ENCODE assay signal across 8 cellular contexts in genomic region chrX:52923781-52924241, GRCh38. TPM values are rescaled to one million over a fixed set of nuclear protein-coding genes. Genes with fewer than 3 reads are reported as not detected.
DNase-seq lines count a peak whose midpoint lies in the region; ATAC-seq and TF ChIP-seq lines count a peak whose summit lies in the region.

No MANE protein-coding gene starts in this region.

- no peak for DNase-seq in AG04450 (ENCODE audit: low read depth, low spot score)
- DNase-seq in cardiac fibroblast (ENCODE audit: low read depth in 2 of 2) = peak; percentile 57 to 69
- peak; percentile 23 to 64 for DNase-seq in psoas muscle
- DNase-seq in NCI-H2107 treated with DMSO at 0.1 percent for 48 hours (lab: John Stamatoyannopoulos, UW; ENCODE audit: unreplicated experiment) = no peak
- DNase-seq in activated T-helper 1 cell treated with anti-CD3 and anti-CD28 coated beads, Interleukin-12 subunit alpha, Interleukin-12 subunit beta, Interleukin-2, Interleukin-4 antibody, amounts not matched to agents 30 ng/mL and 10 ng/mL and 1 ng/mL, durations not matched to agents 14 hours and 24 hours and 36 hours (ENCODE audit: low spot score) = no peak
- DNase-seq in NCI-H146 treated with DMSO at 0.1 percent for 48 hours (lab: John Stamatoyannopoulos, UW; ENCODE audit: unreplicated experiment) = no peak

- H3K27me3 ChIP-seq in AG04450 (ENCODE audit: control insufficient read depth, insufficient read depth, low read length) = no peaks in the 10 kb centered on the region
- H3K27me3 ChIP-seq in psoas muscle (ENCODE audit: insufficient read depth in 3 of 3, low read length in 2 of 3) = no peaks in the 10 kb centered on the region

- no peaks in the 10 kb centered on the region for H3K9me3 Mint-ChIP-seq in activated T-helper 1 cell treated with anti-CD3 and anti-CD28 coated beads, Interleukin-12 subunit alpha, Interleukin-12 subunit beta, Interleukin-2, Interleukin-4 antibody, amounts not matched to agents 30 ng/mL and 10 ng/mL and 1 ng/mL, durations not matched to agents 14 hours and 24 hours and 36 hours

- WGBS in psoas muscle, 3 donors = 46 to 50% (median 46%) methylated on average over 4 of the region's 4 CpGs

- H3K27ac ChIP-seq in AG04450 (ENCODE audit: low read depth, low read length) = peak overlapping the region; percentile 61
- peak overlapping the region; percentile 94 for H3K27ac ChIP-seq in psoas muscle

- TF ChIP-seq CTCF in AG04450 (IDR thresholded peaks at IDR 0.05; ENCODE audit: low read depth, low read length) (no peak), cardiac fibroblast (IDR thresholded peaks at IDR 0.05; ENCODE audit: low read depth, low read length) (no peak), psoas muscle (IDR thresholded peaks at IDR 0.05) (no peak)

- H3K9me3 ChIP-seq in AG04450 (ENCODE audit: control insufficient read depth, insufficient read depth, low read length) = no peaks in the 10 kb centered on the region; the same call in 1 of the 2 replicates
- H3K9me3 ChIP-seq in psoas muscle = no peaks in the 10 kb centered on the region

- CTCF ChIA-PET in AG04450 (lab: Charles Lee) = interaction anchor here (0.8 to 1.4 kb wide), 2 partner anchors 66 to 349 kb away, joined by 3 read pairs; no protein-coding TSS in a partner anchor

- H3K4me1 Mint-ChIP-seq in activated T-helper 1 cell treated with anti-CD3 and anti-CD28 coated beads, Interleukin-12 subunit alpha, Interleukin-12 subunit beta, Interleukin-2, Interleukin-4 antibody, amounts not matched to agents 30 ng/mL and 10 ng/mL and 1 ng/mL, durations not matched to agents 14 hours and 24 hours and 36 hours (ENCODE audit: low read depth) = peaks cover 10% of the 10 kb centered on the region

- H3K4me3 Mint-ChIP-seq in activated T-helper 1 cell treated with anti-CD3 and anti-CD28 coated beads, Interleukin-12 subunit alpha, Interleukin-12 subunit beta, Interleukin-2, Interleukin-4 antibody, amounts not matched to agents 30 ng/mL and 10 ng/mL and 1 ng/mL, durations not matched to agents 14 hours and 24 hours and 36 hours = no peak overlapping the region

- no peaks in the 10 kb centered on the region for H3K36me3 Mint-ChIP-seq in activated T-helper 1 cell treated with anti-CD3 and anti-CD28 coated beads, Interleukin-12 subunit alpha, Interleukin-12 subunit beta, Interleukin-2, Interleukin-4 antibody, amounts not matched to agents 30 ng/mL and 10 ng/mL and 1 ng/mL, durations not matched to agents 14 hours and 24 hours and 36 hours (ENCODE audit: low read depth)

- POLR2A ChIA-PET in AG04450 (lab: Yijun Ruan, JAX) = interaction anchor here (1.1 to 1.3 kb wide), 2 partner anchors 11 to 158 kb away, joined by 4 read pairs; partner anchors contain the start of gene TSPYL2

- intact Hi-C loops in psoas muscle (cut with DNase I) = no loop called here
- intact Hi-C loops in activated T-helper 1 cell treated with anti-CD3 and anti-CD28 coated beads, Interleukin-12 subunit alpha, Interleukin-12 subunit beta, Interleukin-2, Interleukin-4 antibody, amounts not matched to agents 30 ng/mL and 10 ng/mL and 1 ng/mL, durations not matched to agents 14 hours and 24 hours and 36 hours (cut with micrococcal nuclease) = no loop called here

- H3K4me3 ChIP-seq in AG04450 (ENCODE audit: low read depth, low read length) (no peak overlapping the region), cardiac fibroblast (replicated peaks in 1 of 2; ENCODE audit: low read depth in 2 of 2, low read length in 2 of 2) (no peak overlapping the region), psoas muscle (peak overlapping the region; percentile 31)

- no peak overlapping the region for H3K27ac Mint-ChIP-seq in activated T-helper 1 cell treated with anti-CD3 and anti-CD28 coated beads, Interleukin-12 subunit alpha, Interleukin-12 subunit beta, Interleukin-2, Interleukin-4 antibody, amounts not matched to agents 30 ng/mL and 10 ng/mL and 1 ng/mL, durations not matched to agents 14 hours and 24 hours and 36 hours

- peaks cover 5% of the 10 kb centered on the region for H3K27me3 Mint-ChIP-seq in activated T-helper 1 cell treated with anti-CD3 and anti-CD28 coated beads, Interleukin-12 subunit alpha, Interleukin-12 subunit beta, Interleukin-2, Interleukin-4 antibody, amounts not matched to agents 30 ng/mL and 10 ng/mL and 1 ng/mL, durations not matched to agents 14 hours and 24 hours and 36 hours (ENCODE audit: insufficient read depth)

- H3K4me1 ChIP-seq in psoas muscle = peaks cover 13% of the 10 kb centered on the region

- peak; percentile 46 for ATAC-seq in GM19438 (IDR thresholded peaks at IDR 0.05; ENCODE audit: low read depth, unreplicated experiment)
- ATAC-seq in HG03565 (IDR thresholded peaks at IDR 0.05; ENCODE audit: unreplicated experiment) = peak; percentile 40
- ATAC-seq in psoas muscle = peak; percentile 61 to 73 (median 70)

- H3K36me3 ChIP-seq in psoas muscle (ENCODE audit: insufficient read depth in 1 of 2, low read depth in 1 of 2) = no peaks in the 10 kb centered on the region

RNA-seq across cellular contexts. Expression of gene FAM156B, which starts 26.7 kb away (rescaled TPM):
- polyA plus RNA-seq in AG04450 (2011; rRNA removed) = 15.6 and 20.5 TPM in 2 replicates
- 3.4 and 9.9 TPM in 2 replicates for polyA minus RNA-seq in AG04450 (2011; rRNA and poly(A)+ RNA removed)
- total RNA-seq in psoas muscle = 1 to 10 TPM; 1.1 to 2.7 (median 2.3) TPM
- 1 to 10 TPM; 1.6 to 5.4 (median 2.7) TPM for polyA plus RNA-seq in psoas muscle
- 18.6 and 24.1 TPM in 2 replicates for total RNA-seq in activated T-helper 1 cell treated with anti-CD3 and anti-CD28 coated beads, Interleukin-12 subunit alpha, Interleukin-12 subunit beta, Interleukin-2, Interleukin-4 antibody, amounts not matched to agents 30 ng/mL and 10 ng/mL and 1 ng/mL, durations not matched to agents 14 hours and 24 hours and 36 hours

RNA-seq across cellular contexts. Expression of gene FAM156A, which starts 34.5 kb away (rescaled TPM):
- polyA plus RNA-seq in AG04450 (2011; rRNA removed) (18.2 and 24.0 TPM in 2 replicates), psoas muscle (1 to 10 TPM; 4.0 to 9.9 (median 5.3) TPM)
- polyA minus RNA-seq in AG04450 (2011; rRNA and poly(A)+ RNA removed) = 12.0 and 14.4 TPM in 2 replicates
- total RNA-seq in psoas muscle = 1 to 10 TPM; 3.4 to 8.6 (median 6.2) TPM
- 23.9 and 24.1 TPM in 2 replicates for total RNA-seq in activated T-helper 1 cell treated with anti-CD3 and anti-CD28 coated beads, Interleukin-12 subunit alpha, Interleukin-12 subunit beta, Interleukin-2, Interleukin-4 antibody, amounts not matched to agents 30 ng/mL and 10 ng/mL and 1 ng/mL, durations not matched to agents 14 hours and 24 hours and 36 hours

RNA-seq across cellular contexts. Expression of gene XAGE3, which starts 55.9 kb away (rescaled TPM):
- polyA plus RNA-seq in AG04450 (2011; rRNA removed) (not detected in 2 replicates), psoas muscle (under 1 TPM in 1 of 3 donors, not detected in 2; 0.55 TPM)
- not detected in 2 replicates for polyA minus RNA-seq in AG04450 (2011; rRNA and poly(A)+ RNA removed)
- not detected for total RNA-seq in psoas muscle
- not detected in 2 replicates for total RNA-seq in activated T-helper 1 cell treated with anti-CD3 and anti-CD28 coated beads, Interleukin-12 subunit alpha, Interleukin-12 subunit beta, Interleukin-2, Interleukin-4 antibody, amounts not matched to agents 30 ng/mL and 10 ng/mL and 1 ng/mL, durations not matched to agents 14 hours and 24 hours and 36 hours

Comparison
In these comparisons a context has a peak if more than half of its experiments do, and no peak if none do; other contexts are left out.
1. DNase-seq: peak in cardiac fibroblast (2 of 2) and psoas muscle (2 of 2); none in AG04450 (single experiment), NCI-H2107 treated with DMSO at 0.1 percent for 48 hours (single experiment), activated T-helper 1 cell treated with anti-CD3 and anti-CD28 coated beads, Interleukin-12 subunit alpha, Interleukin-12 subunit beta, Interleukin-2, Interleukin-4 antibody, amounts not matched to agents 30 ng/mL and 10 ng/mL and 1 ng/mL, durations not matched to agents 14 hours and 24 hours and 36 hours (single experiment) and NCI-H146 treated with DMSO at 0.1 percent for 48 hours (single experiment).
2. Peak in every context shown above with its lines, with median percentiles within 50 percentile points of each other: ATAC-seq.